11 cellular contexts compared by ENCODE assay signal in the genomic region with DNA sequence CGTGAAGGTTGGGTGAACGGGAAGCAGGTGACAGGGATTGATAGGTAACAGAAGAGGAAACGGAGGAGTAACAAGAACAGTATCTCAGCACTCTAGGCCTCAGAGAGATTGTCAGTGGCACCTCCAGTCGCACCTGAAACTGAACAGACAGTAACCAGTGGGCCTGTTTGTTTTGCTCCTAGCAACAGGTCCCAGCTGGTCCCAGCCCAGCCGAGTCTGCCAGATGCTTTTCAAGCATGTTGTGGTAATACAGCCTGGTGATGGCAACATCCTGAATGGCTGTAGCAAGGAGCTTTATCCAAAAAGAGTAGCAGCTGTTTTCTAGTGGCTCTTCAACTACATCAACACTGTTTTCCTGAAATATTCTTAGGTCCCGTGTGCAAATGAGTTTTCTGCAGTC. TPM values are rescaled to one million over a fixed set of nuclear protein-coding genes. Genes with fewer than 3 reads are reported as not detected.
DNase-seq lines count a peak whose midpoint lies in the region; ATAC-seq and TF ChIP-seq lines count a peak whose summit lies in the region.
"Had no signal": no experiment of that assay in that cellular context is flagged by ENCODE, and none has a peak within 500 bp of the region (broad histone marks: within the 10 kb centered on the region; RNA-seq: fewer than 3 reads in every experiment).

No MANE protein-coding gene starts in this region.

- no peaks in the 10 kb centered on the region for H3K36me3 ChIP-seq in breast epithelium
- H3K36me3 ChIP-seq: HAP-1 had no signal

- no peak for TF ChIP-seq POLR2A in breast epithelium (IDR thresholded peaks at IDR 0.05)

- no TSS peak for BruUV-seq in MCF 10A (replicated peaks; lab: Mats Ljungman, UMichigan)

- 37% methylated on average over 6 of the region's 6 CpGs for WGBS in right cardiac atrium

- peak overlapping the region; percentile 94 for H3K27ac Mint-ChIP-seq in MCF 10A (ENCODE audit: low read depth, unreplicated experiment)
- H3K27ac Mint-ChIP-seq in activated CD4-positive, alpha-beta memory T cell treated with anti-CD3 and anti-CD28 coated beads, Interleukin-2, amount 10 ng/mL, durations not matched to agents 7 days and 5 days = no peak overlapping the region
- H3K27ac Mint-ChIP-seq: memory B cell had no signal

- no peaks in the 10 kb centered on the region for H3K27me3 Mint-ChIP-seq in MCF 10A (ENCODE audit: insufficient read depth, unreplicated experiment)
- peaks cover 20% of the 10 kb centered on the region for H3K27me3 Mint-ChIP-seq in activated CD4-positive, alpha-beta memory T cell treated with anti-CD3 and anti-CD28 coated beads, Interleukin-2, amount 10 ng/mL, durations not matched to agents 7 days and 5 days

- peaks cover 0 to 6% of the 10 kb centered on the region in 2 donors for H3K27me3 ChIP-seq in breast epithelium
- no peaks in the 10 kb centered on the region for H3K27me3 ChIP-seq in right cardiac atrium (ENCODE audit: control insufficient read depth, insufficient read depth)

- CTCF ChIA-PET in MCF 10A (lab: Yijun Ruan, JAX) = interaction anchor here (0.9 kb wide), 1 partner anchor 95 kb away, joined by 4 read pairs; no protein-coding TSS in a partner anchor
- CTCF ChIA-PET in activated CD4-positive, alpha-beta memory T cell treated with anti-CD3 and anti-CD28 coated beads, Interleukin-2, amount 10 ng/mL, durations not matched to agents 7 days and 5 days (lab: Charles Lee) = no interaction called here

- H3K36me3 Mint-ChIP-seq in MCF 10A (ENCODE audit: insufficient read depth, unreplicated experiment) = no peaks in the 10 kb centered on the region
- H3K36me3 Mint-ChIP-seq in activated CD4-positive, alpha-beta memory T cell treated with anti-CD3 and anti-CD28 coated beads, Interleukin-2, amount 10 ng/mL, durations not matched to agents 7 days and 5 days (ENCODE audit: low read depth) = no peaks in the 10 kb centered on the region
- H3K36me3 Mint-ChIP-seq: memory B cell had no signal

- H3K27ac ChIP-seq in breast epithelium = no peak overlapping the region
- peak overlapping the region; percentile 54 for H3K27ac ChIP-seq in right cardiac atrium (ENCODE audit: low read length)

- H3K9me3 ChIP-seq in breast epithelium (no peaks in the 10 kb centered on the region), right cardiac atrium (ENCODE audit: control insufficient read depth, low read length) (no peaks in the 10 kb centered on the region)
- H3K9me3 ChIP-seq: HAP-1 had no signal

- DNase-seq in MCF 10A (ENCODE audit: unreplicated experiment) (peak; percentile 51), breast epithelium (ENCODE audit: low spot score in 2 of 2) (no peak), cardiac fibroblast (ENCODE audit: low read depth in 2 of 2) (peak; percentile 28 to 56), right cardiac atrium (peak; percentile 42 to 73 (median 71)), NCI-H2227 treated with DMSO at 0.1 percent for 48 hours (lab: John Stamatoyannopoulos, UW) (no peak)
- no peak for DNase-seq in effector CD8-positive, alpha-beta T cell (lab: John Stamatoyannopoulos, UW)
- no peak for DNase-seq in activated CD4-positive, alpha-beta memory T cell treated with anti-CD3 and anti-CD28 coated beads, Interleukin-2, amount 10 ng/mL, durations not matched to agents 7 days and 5 days

- POLR2A ChIA-PET in MCF 10A (lab: Yijun Ruan, JAX) = interaction anchor here (0.7 to 5.3 kb wide), 4 partner anchors 13 to 72 kb away, joined by 3 to 43 read pairs (median 5); no protein-coding TSS in a partner anchor
- POLR2A ChIA-PET in activated CD4-positive, alpha-beta memory T cell treated with anti-CD3 and anti-CD28 coated beads, Interleukin-2, amount 10 ng/mL, durations not matched to agents 7 days and 5 days (lab: Charles Lee) = no interaction called here

- ATAC-seq in right cardiac atrium (peak; percentile 75 to 77), GM21360 (IDR thresholded peaks at IDR 0.05; ENCODE audit: unreplicated experiment) (no peak)

- intact Hi-C loops in MCF 10A (cut with micrococcal nuclease) = no loop called here
- intact Hi-C loops in breast epithelium (cut with DNase I; ENCODE audit: low total_unique reads) = no loop called here
- intact Hi-C loops in right cardiac atrium (cut with DNase I) = loop anchor here in 2 of 4 donors (10.0 kb wide), 2 partner anchors 70 to 230 kb away; no protein-coding TSS in a partner anchor

- H3K4me1 ChIP-seq in breast epithelium = no peaks in the 10 kb centered on the region
- H3K4me1 ChIP-seq in right cardiac atrium (ENCODE audit: control insufficient read depth, insufficient read depth, low read length) = no peaks in the 10 kb centered on the region

- H3K9me3 Mint-ChIP-seq in MCF 10A (ENCODE audit: unreplicated experiment) = no peaks in the 10 kb centered on the region
- H3K9me3 Mint-ChIP-seq in activated CD4-positive, alpha-beta memory T cell treated with anti-CD3 and anti-CD28 coated beads, Interleukin-2, amount 10 ng/mL, durations not matched to agents 7 days and 5 days = no peaks in the 10 kb centered on the region

- peaks cover 36% of the 10 kb centered on the region for H3K4me1 Mint-ChIP-seq in MCF 10A (ENCODE audit: insufficient read depth, unreplicated experiment)
- peaks cover 2% of the 10 kb centered on the region for H3K4me1 Mint-ChIP-seq in activated CD4-positive, alpha-beta memory T cell treated with anti-CD3 and anti-CD28 coated beads, Interleukin-2, amount 10 ng/mL, durations not matched to agents 7 days and 5 days
- H3K4me1 Mint-ChIP-seq: memory B cell had no signal

- no peak overlapping the region for H3K4me3 Mint-ChIP-seq in MCF 10A (ENCODE audit: unreplicated experiment)
- no peak overlapping the region for H3K4me3 Mint-ChIP-seq in activated CD4-positive, alpha-beta memory T cell treated with anti-CD3 and anti-CD28 coated beads, Interleukin-2, amount 10 ng/mL, durations not matched to agents 7 days and 5 days
- H3K4me3 Mint-ChIP-seq: memory B cell had no signal

- H3K4me3 ChIP-seq in breast epithelium = no peak overlapping the region
- no peak overlapping the region for H3K4me3 ChIP-seq in cardiac fibroblast (replicated peaks in 1 of 2; ENCODE audit: low read depth in 2 of 2, low read length in 2 of 2)
- no peak overlapping the region for H3K4me3 ChIP-seq in right cardiac atrium (ENCODE audit: low read length)
- H3K4me3 ChIP-seq: HAP-1 had no signal

- TF ChIP-seq CTCF in MCF 10A (IDR thresholded peaks at IDR 0.05; ENCODE audit: unreplicated experiment) = no peak
- no peak for TF ChIP-seq CTCF in breast epithelium (IDR thresholded peaks at IDR 0.05)
- no peak for TF ChIP-seq CTCF in cardiac fibroblast (IDR thresholded peaks at IDR 0.05; ENCODE audit: low read depth, low read length)

RNA-seq across cellular contexts. Expression of a gene that starts 4.7 kb away (rescaled TPM):
- total RNA-seq in MCF 10A (2022) (2.7 and 3.3 TPM in 2 replicates), breast epithelium (1 to 10 TPM in 2 of 3 donors, under 1 TPM in 1; 0.48 to 8.9 (median 7.5) TPM), right cardiac atrium (10 to 100 TPM; 37.5 to 51.1 (median 41.8) TPM)
- 13.1 TPM for polyA plus RNA-seq in right cardiac atrium
- total RNA-seq in activated CD4-positive, alpha-beta memory T cell treated with anti-CD3 and anti-CD28 coated beads, Interleukin-2, amount 10 ng/mL, durations not matched to agents 7 days and 5 days = not detected
- total RNA-seq: renal cortical epithelial cell had no signal

Comparison
In these comparisons a context has a peak if more than half of its experiments do, and no peak if none do; other contexts are left out.
1. DNase-seq: peak in MCF 10A (single experiment), cardiac fibroblast (2 of 2) and right cardiac atrium (3 of 3); none in breast epithelium (0 of 2), effector CD8-positive, alpha-beta T cell (single experiment), activated CD4-positive, alpha-beta memory T cell treated with anti-CD3 and anti-CD28 coated beads, Interleukin-2, amount 10 ng/mL, durations not matched to agents 7 days and 5 days (single experiment) and NCI-H2227 treated with DMSO at 0.1 percent for 48 hours (single experiment).